Comparison of ENCODE assay signal across 15 cellular contexts in the genomic region with DNA sequence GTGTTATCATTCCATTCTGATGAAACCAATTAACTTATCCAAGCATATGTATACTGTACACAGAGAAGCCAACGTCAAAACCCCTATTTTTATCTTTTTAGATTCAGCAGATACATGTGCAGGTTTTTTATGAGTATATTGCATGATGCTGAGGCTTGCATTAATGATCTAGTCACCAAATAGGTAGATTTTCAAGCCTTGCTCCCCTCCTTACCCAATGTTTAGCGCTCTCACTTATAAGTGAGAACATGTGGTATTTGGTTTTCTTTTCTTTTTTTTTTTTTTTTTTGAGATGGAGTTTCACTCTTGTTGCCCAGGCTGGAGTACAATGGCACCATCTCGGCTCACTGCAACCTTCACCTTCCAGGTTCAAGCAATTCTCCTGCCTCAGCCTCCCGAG. TPM values are rescaled to one million over a fixed set of nuclear protein-coding genes. Genes with fewer than 3 reads are reported as not detected.
"Had no signal": no experiment of that assay in that cellular context is flagged by ENCODE, and none has a peak within 500 bp of the region (broad histone marks: within the 10 kb centered on the region; RNA-seq: fewer than 3 reads in every experiment).

No MANE protein-coding gene starts in this region.

RNA-seq across cellular contexts. Expression of gene NCR1, which starts 1.7 kb away (rescaled TPM):
- total RNA-seq: activated B cell treated with CpG ODN at 0.5 μM for 24 hours; activated CD4-positive, alpha-beta memory T cell treated with anti-CD3 and anti-CD28 coated beads for 36 hours; activated CD4-positive, alpha-beta memory T cell treated with anti-CD3 and anti-CD28 coated beads, Interleukin-2, amount 10 ng/mL, durations not matched to agents 7 days and 5 days; activated CD4-positive, alpha-beta T cell treated with anti-CD3 and anti-CD28 coated beads for 36 hours; activated CD4-positive, alpha-beta T cell treated with anti-CD3 and anti-CD28 coated beads, Interleukin-2, amount 10 ng/mL, durations not matched to agents 24 days and 14 days; activated CD4-positive, alpha-beta T cell treated with anti-CD3 and anti-CD28 coated beads, Interleukin-2, amount 10 ng/mL, durations not matched to agents 7 days and 5 days; T-helper 1 cell treated with Interleukin-12 subunit alpha and Interleukin-12 subunit beta and Interleukin-4 antibody, amounts not matched to agents 30 ng/mL and 1 ng/mL, for 36 hours; T-helper 17 cell; T-helper 2 cell treated with Interferon-gamma antibody and Interleukin-4, amounts not matched to agents 100 ng/mL and 5 ng/mL, for 36 hours had no signal

RNA-seq across cellular contexts. Expression of gene FCAR, which starts 30.2 kb away (rescaled TPM):
- total RNA-seq: activated CD4-positive, alpha-beta memory T cell treated with anti-CD3 and anti-CD28 coated beads for 36 hours; activated CD4-positive, alpha-beta memory T cell treated with anti-CD3 and anti-CD28 coated beads, Interleukin-2, amount 10 ng/mL, durations not matched to agents 7 days and 5 days; activated CD4-positive, alpha-beta T cell treated with anti-CD3 and anti-CD28 coated beads for 36 hours; activated CD4-positive, alpha-beta T cell treated with anti-CD3 and anti-CD28 coated beads, Interleukin-2, amount 10 ng/mL, durations not matched to agents 24 days and 14 days; activated CD4-positive, alpha-beta T cell treated with anti-CD3 and anti-CD28 coated beads, Interleukin-2, amount 10 ng/mL, durations not matched to agents 7 days and 5 days; activated CD8-positive, alpha-beta memory T cell treated with anti-CD3 and anti-CD28 coated beads for 36 hours; activated CD8-positive, alpha-beta memory T cell treated with anti-CD3 and anti-CD28 coated beads, Interleukin-2, amount 10 ng/mL, durations not matched to agents 7 days and 5 days; activated CD8-positive, alpha-beta T cell treated with anti-CD3 and anti-CD28 coated beads for 36 hours; activated CD8-positive, alpha-beta T cell treated with anti-CD3 and anti-CD28 coated beads, Interleukin-2, amount 10 ng/mL, durations not matched to agents 7 days and 5 days; T-helper 1 cell treated with Interleukin-12 subunit alpha and Interleukin-12 subunit beta and Interleukin-4 antibody, amounts not matched to agents 30 ng/mL and 1 ng/mL, for 36 hours; T-helper 2 cell treated with Interferon-gamma antibody and Interleukin-4, amounts not matched to agents 100 ng/mL and 5 ng/mL, for 36 hours had no signal

RNA-seq across cellular contexts. Expression of gene NLRP7, which starts 43.1 kb away (rescaled TPM):
- total RNA-seq: activated CD4-positive, alpha-beta memory T cell treated with anti-CD3 and anti-CD28 coated beads for 36 hours; activated CD4-positive, alpha-beta memory T cell treated with anti-CD3 and anti-CD28 coated beads, Interleukin-2, amount 10 ng/mL, durations not matched to agents 7 days and 5 days; activated CD4-positive, alpha-beta T cell treated with anti-CD3 and anti-CD28 coated beads for 36 hours; activated CD4-positive, alpha-beta T cell treated with anti-CD3 and anti-CD28 coated beads, Interleukin-2, amount 10 ng/mL, durations not matched to agents 24 days and 14 days; activated CD4-positive, alpha-beta T cell treated with anti-CD3 and anti-CD28 coated beads, Interleukin-2, amount 10 ng/mL, durations not matched to agents 7 days and 5 days; activated CD8-positive, alpha-beta memory T cell treated with anti-CD3 and anti-CD28 coated beads for 36 hours; activated CD8-positive, alpha-beta memory T cell treated with anti-CD3 and anti-CD28 coated beads, Interleukin-2, amount 10 ng/mL, durations not matched to agents 7 days and 5 days; activated CD8-positive, alpha-beta T cell treated with anti-CD3 and anti-CD28 coated beads for 36 hours; activated CD8-positive, alpha-beta T cell treated with anti-CD3 and anti-CD28 coated beads, Interleukin-2, amount 10 ng/mL, durations not matched to agents 7 days and 5 days; T-cell; T-helper 17 cell; T-helper 2 cell treated with Interferon-gamma antibody and Interleukin-4, amounts not matched to agents 100 ng/mL and 5 ng/mL, for 36 hours had no signal

RNA-seq across cellular contexts. Expression of gene KIR3DL2, which starts 54.0 kb away (rescaled TPM):
- total RNA-seq: activated B cell treated with CpG ODN at 0.5 μM for 24 hours, WTC11 had no signal
